In the genomic region with DNA sequence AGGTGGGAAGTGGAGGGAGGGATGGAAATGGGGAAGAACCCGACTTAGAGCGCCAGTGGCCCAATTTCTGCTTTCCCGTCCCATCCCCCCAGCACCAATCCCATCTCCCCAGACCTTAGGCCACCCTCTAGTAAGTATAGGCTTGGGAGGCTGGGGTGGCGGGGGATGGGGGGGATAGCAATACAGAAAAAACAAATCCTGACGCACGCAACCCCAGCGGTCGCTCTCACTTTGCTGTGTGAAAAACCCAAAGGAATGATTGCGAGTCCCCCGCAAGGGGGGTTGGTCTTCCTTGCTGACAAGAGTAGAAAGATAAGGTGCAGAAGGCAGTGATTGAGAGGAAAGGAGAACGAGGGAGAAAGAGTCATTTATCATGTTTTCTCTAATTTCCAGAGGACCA, we compare ENCODE assay signal across 1 cellular context.
TF ChIP-seq lines count a peak whose summit lies in the region.

No MANE protein-coding gene starts in this region.

TF ChIP-seq in GM23338, 12 proteins besides CTCF, POLR2A, EP300 and RAD21 (continued from another document):
- TF ChIP-seq, protein P1, sequence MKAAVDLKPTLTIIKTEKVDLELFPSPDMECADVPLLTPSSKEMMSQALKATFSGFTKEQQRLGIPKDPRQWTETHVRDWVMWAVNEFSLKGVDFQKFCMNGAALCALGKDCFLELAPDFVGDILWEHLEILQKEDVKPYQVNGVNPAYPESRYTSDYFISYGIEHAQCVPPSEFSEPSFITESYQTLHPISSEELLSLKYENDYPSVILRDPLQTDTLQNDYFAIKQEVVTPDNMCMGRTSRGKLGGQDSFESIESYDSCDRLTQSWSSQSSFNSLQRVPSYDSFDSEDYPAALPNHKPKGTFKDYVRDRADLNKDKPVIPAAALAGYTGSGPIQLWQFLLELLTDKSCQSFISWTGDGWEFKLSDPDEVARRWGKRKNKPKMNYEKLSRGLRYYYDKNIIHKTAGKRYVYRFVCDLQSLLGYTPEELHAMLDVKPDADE (IDR thresholded peaks at IDR 0.05), result no peak
- TF ChIP-seq STAT1 (IDR thresholded peaks at IDR 0.05; ENCODE audit: unreplicated experiment), result no peak
- TF ChIP-seq ZNF114 (CRISPR knock-in tag; IDR thresholded peaks at IDR 0.05), result no peak
- no peak for TF ChIP-seq NANOG (IDR thresholded peaks at IDR 0.05; ENCODE audit: borderline replicate concordance)
